ENCODE assay signal across 1 cellular context in genomic region chr14:91369628-91370445, GRCh38.
TF ChIP-seq lines count a peak whose summit lies in the region.

No MANE protein-coding gene starts in this region.

TF ChIP-seq in HepG2, 621 proteins besides CTCF, POLR2A, EP300 and RAD21 (continued from another document):
- TF ChIP-seq TGIF2 (CRISPR knock-in tag; IDR thresholded peaks at IDR 0.05) (no peak), ZNF34 (CRISPR knock-in tag; IDR thresholded peaks at IDR 0.05; ENCODE audit: borderline replicate concordance) (no peak), ZNF709 (CRISPR knock-in tag; IDR thresholded peaks at IDR 0.05) (no peak), MLXIP (CRISPR knock-in tag; IDR thresholded peaks at IDR 0.05; ENCODE audit: borderline replicate concordance) (no peak), SNAI1 (CRISPR knock-in tag; IDR thresholded peaks at IDR 0.05; ENCODE audit: borderline replicate concordance) (no peak), HOXA3 (CRISPR knock-in tag; IDR thresholded peaks at IDR 0.05) (no peak), DZIP1 (CRISPR knock-in tag; IDR thresholded peaks at IDR 0.05) (no peak), ZNF180 (CRISPR knock-in tag; IDR thresholded peaks at IDR 0.05; ENCODE audit: borderline replicate concordance, low read depth) (no peak), GMEB2 (CRISPR knock-in tag; IDR thresholded peaks at IDR 0.05; ENCODE audit: low read depth) (no peak), ZNF775 (CRISPR knock-in tag; IDR thresholded peaks at IDR 0.05; ENCODE audit: borderline replicate concordance) (no peak), KDM1A (CRISPR knock-in tag; IDR thresholded peaks at IDR 0.05) (no peak), NFE2L1 (CRISPR knock-in tag; IDR thresholded peaks at IDR 0.05; ENCODE audit: borderline replicate concordance) (no peak), FOXO4 (CRISPR knock-in tag; conservative IDR thresholded peaks at IDR 0.05) (no peak), ZMYM3 (CRISPR knock-in tag; IDR thresholded peaks at IDR 0.05) (peak; percentile 96), ZNF503 (CRISPR knock-in tag; IDR thresholded peaks at IDR 0.05) (no peak)
